Comparison of ENCODE assay signal across 29 cellular contexts in genomic region chr12:127235771-127236170, GRCh38.
"Had no signal": no experiment of that assay in that cellular context is flagged by ENCODE, and none has a peak within 500 bp of the region (broad histone marks: within the 10 kb centered on the region; RNA-seq: fewer than 3 reads in every experiment).

No MANE protein-coding gene starts in this region.

- ATAC-seq: activated CD4-positive, alpha-beta T cell treated with anti-CD3 and anti-CD28 coated beads for 36 hours; activated CD8-positive, alpha-beta memory T cell treated with anti-CD3 and anti-CD28 coated beads, Interleukin-2, amount 10 ng/mL, durations not matched to agents 7 days and 5 days; activated CD8-positive, alpha-beta T cell treated with anti-CD3 and anti-CD28 coated beads, Interleukin-2, amount 10 ng/mL, durations not matched to agents 7 days and 5 days; activated naive CD8-positive, alpha-beta T cell treated with anti-CD3 and anti-CD28 coated beads, Interleukin-2, amount 50 U/mL, for 24 hours; body of pancreas; effector memory CD8-positive, alpha-beta T cell; gastroesophageal sphincter; T-helper 17 cell had no signal

- DNase-seq: activated CD4-positive, alpha-beta memory T cell treated with anti-CD3 and anti-CD28 coated beads for 36 hours; activated CD4-positive, alpha-beta T cell treated with anti-CD3 and anti-CD28 coated beads for 36 hours; activated CD4-positive, alpha-beta T cell treated with anti-CD3 and anti-CD28 coated beads, Interleukin-2, amount 10 ng/mL, durations not matched to agents 24 days and 14 days; activated CD4-positive, CD25-positive, alpha-beta regulatory T cell; activated CD4-positive, CD25-positive, alpha-beta regulatory T cell treated with anti-CD3 and anti-CD28 coated beads, Interleukin-2, amount 50 U/mL, for 72 hours; activated CD8-positive, alpha-beta memory T cell treated with anti-CD3 and anti-CD28 coated beads, Interleukin-2, amount 10 ng/mL, durations not matched to agents 7 days and 5 days; activated CD8-positive, alpha-beta memory T cell treated with anti-CD3 and anti-CD28 coated beads, Interleukin-2, amount 50 U/mL, for 4 hours; activated CD8-positive, alpha-beta T cell treated with anti-CD3 and anti-CD28 coated beads, Interleukin-2, amount 10 ng/mL, durations not matched to agents 7 days and 5 days; activated effector memory CD4-positive, alpha-beta T cell treated with anti-CD3 and anti-CD28 coated beads, Interleukin-2, amount 50 U/mL, for 16 hours; activated naive CD4-positive, alpha-beta T cell treated with anti-CD3 and anti-CD28 coated beads for 36 hours; activated naive CD8-positive, alpha-beta T cell treated with anti-CD3 and anti-CD28 coated beads for 36 hours; activated naive CD8-positive, alpha-beta T cell treated with anti-CD3 and anti-CD28 coated beads, Interleukin-2, amount 50 U/mL, for 24 hours; activated T-cell treated with anti-CD3 and anti-CD28 coated beads, Interleukin-2, amount 50 U/mL, for 1 hour; activated T-cell treated with anti-CD3 and anti-CD28 coated beads, Interleukin-2, amount 50 U/mL, for 48 hours; adrenal gland; amygdala; aorta; body of pancreas; caudate nucleus; cortex of kidney; dermis blood vessel endothelial cell; effector CD4-positive, alpha-beta T cell; effector memory CD8-positive, alpha-beta T cell; esophagus squamous epithelium; foreskin melanocyte; T-helper 17 cell; T1000; WERI-Rb-1 had no signal
